9 cellular contexts compared by ENCODE assay signal in the genomic region with DNA sequence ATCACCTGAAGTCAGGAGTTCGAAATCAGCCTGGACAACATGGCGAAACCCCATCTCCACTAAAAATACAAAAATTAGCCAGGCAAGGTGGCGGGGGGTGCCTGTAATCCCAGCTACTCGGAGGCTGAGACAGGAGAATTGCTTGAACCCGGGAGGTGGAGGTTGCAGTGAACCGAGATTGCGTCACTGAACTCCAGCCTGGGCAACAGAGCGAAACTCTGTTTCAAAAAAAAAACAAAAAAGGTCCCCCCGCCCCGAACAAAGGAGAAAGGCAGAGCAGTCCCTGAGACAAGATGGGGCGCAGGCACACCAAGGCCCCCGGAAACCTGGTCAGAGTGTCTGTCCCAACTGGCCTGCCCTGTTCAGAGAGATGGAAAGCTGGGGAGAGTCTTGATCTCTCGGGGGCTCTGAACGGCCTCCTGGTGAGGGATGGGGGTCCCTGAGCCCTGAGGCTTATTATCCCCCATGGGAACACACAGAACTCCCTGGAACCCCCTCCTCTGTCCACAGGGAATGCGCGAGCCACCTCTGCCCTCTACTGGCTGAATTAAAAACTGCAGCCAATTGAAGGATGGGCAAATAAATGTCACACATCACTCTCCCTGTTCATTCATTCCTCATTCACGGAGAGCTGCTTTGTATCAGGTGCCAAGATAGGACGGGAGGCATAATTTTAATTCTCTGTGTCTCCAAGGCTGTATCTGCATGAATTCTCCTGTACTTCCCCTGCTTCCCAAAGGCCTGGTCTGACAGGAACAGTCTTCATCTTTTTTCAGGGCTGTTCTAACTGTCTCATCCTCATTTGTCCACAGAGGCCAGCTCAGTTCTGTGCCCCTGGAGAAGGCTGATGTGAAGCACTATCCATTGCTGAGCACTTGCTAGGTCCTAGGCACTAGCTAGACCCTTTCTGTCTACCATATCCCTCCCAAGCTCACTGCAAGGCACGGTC. TPM values are rescaled to one million over a fixed set of nuclear protein-coding genes. Genes with fewer than 3 reads are reported as not detected.
DNase-seq lines count a peak whose midpoint lies in the region; ATAC-seq and TF ChIP-seq lines count a peak whose summit lies in the region.
"Had no signal": no experiment of that assay in that cellular context is flagged by ENCODE, and none has a peak within 500 bp of the region (broad histone marks: within the 10 kb centered on the region; RNA-seq: fewer than 3 reads in every experiment).

No MANE protein-coding gene starts in this region.

- DNase-seq in DMS53 (lab: John Stamatoyannopoulos, UW) (peak; percentile 63), HCT116 (ENCODE audit: low read depth, low spot score) (no peak), T1000 (lab: John Stamatoyannopoulos, UW) (peak; percentile 26), endodermal cell (peak; percentile 89), natural killer cell (no peak)
- DNase-seq in activated T-helper 2 cell treated with anti-CD3 and anti-CD28 coated beads, Interferon-gamma antibody, Interleukin-2, Interleukin-4, amounts not matched to agents 10 μg/mL and 5 μg/mL and 100 μg/mL, durations not matched to agents 14 hours and 24 hours and 36 hours (ENCODE audit: low spot score), result no peak

- TF ChIP-seq RAD21 in HCT116 (IDR thresholded peaks at IDR 0.05; ENCODE audit: low read depth), result peak; percentile 72

- ATAC-seq in HCT116, result peak; percentile 71
- peak; percentile 44 to 68 (median 64) for ATAC-seq in natural killer cell
- no peak for ATAC-seq in HG03432 (IDR thresholded peaks at IDR 0.05; ENCODE audit: unreplicated experiment)
- no peak for ATAC-seq in GM19328 (IDR thresholded peaks at IDR 0.05; ENCODE audit: unreplicated experiment)

- no peaks in the 10 kb centered on the region for H3K36me3 ChIP-seq in HCT116 (ENCODE audit: control insufficient read depth in 1 of 2, insufficient read depth in 2 of 2, low read length in 2 of 2)
- no peaks in the 10 kb centered on the region for H3K36me3 ChIP-seq in endodermal cell (ENCODE audit: control insufficient read depth, insufficient read depth, low read length)

- RAD21 ChIA-PET in HCT116 (lab: Charles Lee; ENCODE audit: low non-redundant PET in 1 of 2, low total read pairs in 2 of 2, uncharacterized antibody in 2 of 2, unreplicated experiment in 2 of 2), result no interaction called here

- H3K4me1 ChIP-seq in HCT116 (ENCODE audit: control insufficient read depth in 1 of 2, insufficient read depth in 2 of 2, low read length in 2 of 2) (peaks cover 0 to 6% of the 10 kb centered on the region in 2 experiments; a peak in 2 of 4 replicates), endodermal cell (ENCODE audit: control insufficient read depth, insufficient read depth, low read length) (no peaks in the 10 kb centered on the region)

- no peak overlapping the region for H3K27ac ChIP-seq in HCT116 (ENCODE audit: low read depth, low read length)
- H3K27ac ChIP-seq in endodermal cell (ENCODE audit: low read depth, low read length), result no peak overlapping the region

- H3K36me3 Mint-ChIP-seq in endodermal cell (ENCODE audit: low read depth), result no peaks in the 10 kb centered on the region
- no peaks in the 10 kb centered on the region for H3K36me3 Mint-ChIP-seq in natural killer cell
- no peaks in the 10 kb centered on the region for H3K36me3 Mint-ChIP-seq in activated T-helper 2 cell treated with anti-CD3 and anti-CD28 coated beads, Interferon-gamma antibody, Interleukin-2, Interleukin-4, amounts not matched to agents 10 μg/mL and 5 μg/mL and 100 μg/mL, durations not matched to agents 14 hours and 24 hours and 36 hours (ENCODE audit: low read depth)

- no peaks in the 10 kb centered on the region for H3K79me2 ChIP-seq in HCT116 (ENCODE audit: insufficient read depth, low read length)

- peaks cover 3% of the 10 kb centered on the region for H3K4me1 Mint-ChIP-seq in endodermal cell
- no peaks in the 10 kb centered on the region for H3K4me1 Mint-ChIP-seq in natural killer cell
- no peaks in the 10 kb centered on the region for H3K4me1 Mint-ChIP-seq in activated T-helper 2 cell treated with anti-CD3 and anti-CD28 coated beads, Interferon-gamma antibody, Interleukin-2, Interleukin-4, amounts not matched to agents 10 μg/mL and 5 μg/mL and 100 μg/mL, durations not matched to agents 14 hours and 24 hours and 36 hours (ENCODE audit: low read depth)

- no peaks in the 10 kb centered on the region for H3K9me2 ChIP-seq in HCT116 (ENCODE audit: insufficient read depth)

- H3K9ac ChIP-seq in HCT116 (ENCODE audit: low read length), result no peak overlapping the region
- no peak overlapping the region for H3K9ac ChIP-seq in endodermal cell (ENCODE audit: extremely low read depth, low read length, poor library complexity, severe bottlenecking)

- H3K9me3 Mint-ChIP-seq in endodermal cell, result peaks cover 9% of the 10 kb centered on the region
- no peaks in the 10 kb centered on the region for H3K9me3 Mint-ChIP-seq in natural killer cell
- H3K9me3 Mint-ChIP-seq in activated T-helper 2 cell treated with anti-CD3 and anti-CD28 coated beads, Interferon-gamma antibody, Interleukin-2, Interleukin-4, amounts not matched to agents 10 μg/mL and 5 μg/mL and 100 μg/mL, durations not matched to agents 14 hours and 24 hours and 36 hours, result no peaks in the 10 kb centered on the region

- CTCF ChIA-PET in HCT116 (lab: Charles Lee), result interaction anchor here (0.7 to 1.6 kb wide), 8 partner anchors 12 to 724 kb away, joined by 3 to 6 read pairs (median 4); a partner anchor contains a TSS

- no peak overlapping the region for H3K4me3 Mint-ChIP-seq in endodermal cell
- H3K4me3 Mint-ChIP-seq in natural killer cell, result no peak overlapping the region
- H3K4me3 Mint-ChIP-seq in activated T-helper 2 cell treated with anti-CD3 and anti-CD28 coated beads, Interferon-gamma antibody, Interleukin-2, Interleukin-4, amounts not matched to agents 10 μg/mL and 5 μg/mL and 100 μg/mL, durations not matched to agents 14 hours and 24 hours and 36 hours (ENCODE audit: low read depth), result no peak overlapping the region

- POLR2A ChIA-PET in HCT116 (lab: Charles Lee), result no interaction called here

- H3K4me3 ChIP-seq in HCT116 (replicated peaks in 1 of 2; ENCODE audit: low read depth in 1 of 2, low read length in 2 of 2) (no peak overlapping the region), endodermal cell (ENCODE audit: low read length) (no peak overlapping the region)

- intact Hi-C loops in HCT116 (cut with micrococcal nuclease), result no loop called here
- intact Hi-C loops in natural killer cell (cut with micrococcal nuclease), result no loop called here
- intact Hi-C loops in activated T-helper 2 cell treated with anti-CD3 and anti-CD28 coated beads, Interferon-gamma antibody, Interleukin-2, Interleukin-4, amounts not matched to agents 10 μg/mL and 5 μg/mL and 100 μg/mL, durations not matched to agents 14 hours and 24 hours and 36 hours (cut with micrococcal nuclease), result loop anchor here (1.0 kb wide), 1 partner anchor 117 kb away; no protein-coding TSS in a partner anchor

- no peak overlapping the region for H3K4me2 ChIP-seq in HCT116 (ENCODE audit: low read length)

- H2AFZ ChIP-seq in HCT116 (ENCODE audit: low read depth, low read length, poor library complexity, severe bottlenecking), result peak overlapping the region; percentile 63

- no peaks in the 10 kb centered on the region for H3K9me3 ChIP-seq in HCT116 (ENCODE audit: control insufficient read depth in 1 of 2, insufficient read depth in 1 of 2, low read depth in 1 of 2, low read length in 2 of 2)
- peaks cover 11% of the 10 kb centered on the region for H3K9me3 ChIP-seq in endodermal cell (ENCODE audit: control insufficient read depth, low read length)

- H3K27me3 ChIP-seq in HCT116 (ENCODE audit: insufficient read depth, low read length) (no peaks in the 10 kb centered on the region), endodermal cell (ENCODE audit: control insufficient read depth, insufficient read depth, low read length, poor library complexity, severe bottlenecking) (no peaks in the 10 kb centered on the region)

- WGBS in endodermal cell (ENCODE audit: insufficient coverage in 1 of 2, insufficient read length in 1 of 2), 2 experiments, result 58 to 69% methylated on average over 12 to 19 of the region's 19 CpGs

- TF ChIP-seq POLR2A in HCT116 (IDR thresholded peaks at IDR 0.05; ENCODE audit: borderline replicate concordance, extremely low read depth, insufficient read depth, insufficient read length), result no peak

- no TSS peak for BruUV-seq in HCT116 (replicated peaks; lab: Mats Ljungman, UMichigan)

- H3K27ac Mint-ChIP-seq in endodermal cell (no peak overlapping the region), natural killer cell (no peak overlapping the region)
- no peak overlapping the region for H3K27ac Mint-ChIP-seq in activated T-helper 2 cell treated with anti-CD3 and anti-CD28 coated beads, Interferon-gamma antibody, Interleukin-2, Interleukin-4, amounts not matched to agents 10 μg/mL and 5 μg/mL and 100 μg/mL, durations not matched to agents 14 hours and 24 hours and 36 hours

- peaks cover 7% of the 10 kb centered on the region for H3K27me3 Mint-ChIP-seq in endodermal cell (ENCODE audit: insufficient read depth)
- peaks cover 0 to 9% of the 10 kb centered on the region in 2 donors for H3K27me3 Mint-ChIP-seq in natural killer cell (ENCODE audit: low read depth in 2 of 2)
- peaks cover 9% of the 10 kb centered on the region for H3K27me3 Mint-ChIP-seq in activated T-helper 2 cell treated with anti-CD3 and anti-CD28 coated beads, Interferon-gamma antibody, Interleukin-2, Interleukin-4, amounts not matched to agents 10 μg/mL and 5 μg/mL and 100 μg/mL, durations not matched to agents 14 hours and 24 hours and 36 hours (ENCODE audit: low read depth)

- TF ChIP-seq CTCF in HCT116 (IDR thresholded peaks at IDR 0.05 in 2 of 3, conservative IDR thresholded peaks at IDR 0.05 in 1 of 3; ENCODE audit: borderline replicate concordance in 1 of 3, insufficient read depth in 1 of 3, low read depth in 2 of 3, low read length in 2 of 3) (peak; percentile 56 to 96 (median 88); a peak in 5 of 6 replicates), endodermal cell (conservative IDR thresholded peaks at IDR 0.05) (peak; percentile 89), natural killer cell (IDR thresholded peaks at IDR 0.05) (peak; percentile 88)

- no peaks in the 10 kb centered on the region for H4K20me1 ChIP-seq in HCT116 (ENCODE audit: insufficient read depth)

TF ChIP-seq in HCT116, 20 proteins besides CTCF, POLR2A, EP300 and RAD21 (continues in another document):
- TF ChIP-seq SP1 (IDR thresholded peaks at IDR 0.05; ENCODE audit: low read depth), result no peak
- no peak for TF ChIP-seq SIN3A (IDR thresholded peaks at IDR 0.05; ENCODE audit: low read depth)

RNA-seq across cellular contexts. Expression of a gene that starts 28.9 kb away (rescaled TPM):
- total RNA-seq in HCT116 (2021; ENCODE audit: unreplicated experiment) (1.6 TPM), endodermal cell (under 1 TPM; 0.53 to 0.58 TPM), natural killer cell (not detected)
- polyA plus RNA-seq in HCT116 (2012), result 1.5 and 3.1 TPM in 2 replicates
- polyA plus RNA-seq in endodermal cell (2013, experiment 1 of 2), result 0.07 TPM
- 0.08 TPM for polyA plus RNA-seq in endodermal cell (2013, experiment 2 of 2)
- not detected in 2 replicates for total RNA-seq in activated T-helper 2 cell treated with anti-CD3 and anti-CD28 coated beads, Interferon-gamma antibody, Interleukin-2, Interleukin-4, amounts not matched to agents 10 μg/mL and 5 μg/mL and 100 μg/mL, durations not matched to agents 14 hours and 24 hours and 36 hours
- total RNA-seq: T-helper 1 cell treated with Interleukin-12 subunit alpha and Interleukin-12 subunit beta and Interleukin-4 antibody, amounts not matched to agents 30 ng/mL and 1 ng/mL, for 36 hours had no signal

RNA-seq across cellular contexts. Expression of a gene that starts 55.2 kb away (rescaled TPM):
- total RNA-seq in HCT116 (2021; ENCODE audit: unreplicated experiment) (181 TPM), endodermal cell (100 to 1,000 TPM; 104 to 134 TPM), natural killer cell (100 to 1,000 TPM; 213 to 264 (median 245) TPM)
- polyA plus RNA-seq in HCT116 (2012), result 242 and 336 TPM in 2 replicates
- polyA plus RNA-seq in endodermal cell (2013, experiment 1 of 2), result 39.4 TPM
- polyA plus RNA-seq in endodermal cell (2013, experiment 2 of 2), result 35.8 TPM
- total RNA-seq in activated T-helper 2 cell treated with anti-CD3 and anti-CD28 coated beads, Interferon-gamma antibody, Interleukin-2, Interleukin-4, amounts not matched to agents 10 μg/mL and 5 μg/mL and 100 μg/mL, durations not matched to agents 14 hours and 24 hours and 36 hours, result 251 and 264 TPM in 2 replicates

Comparison
In these comparisons a context has a peak if more than half of its experiments do, and no peak if none do; other contexts are left out.
1. DNase-seq: peak in DMS53 (single experiment), T1000 (single experiment) and endodermal cell (single experiment); none in HCT116 (single experiment), natural killer cell (single experiment) and activated T-helper 2 cell treated with anti-CD3 and anti-CD28 coated beads, Interferon-gamma antibody, Interleukin-2, Interleukin-4, amounts not matched to agents 10 μg/mL and 5 μg/mL and 100 μg/mL, durations not matched to agents 14 hours and 24 hours and 36 hours (single experiment).
2. ATAC-seq: peak in HCT116 (single experiment) and natural killer cell (3 of 3); none in HG03432 (single experiment) and GM19328 (single experiment).
3. Peak in every context shown above with its lines, with median percentiles within 50 percentile points of each other: CTCF ChIP-seq.